1 cellular context compared by ENCODE assay signal in the genomic region with DNA sequence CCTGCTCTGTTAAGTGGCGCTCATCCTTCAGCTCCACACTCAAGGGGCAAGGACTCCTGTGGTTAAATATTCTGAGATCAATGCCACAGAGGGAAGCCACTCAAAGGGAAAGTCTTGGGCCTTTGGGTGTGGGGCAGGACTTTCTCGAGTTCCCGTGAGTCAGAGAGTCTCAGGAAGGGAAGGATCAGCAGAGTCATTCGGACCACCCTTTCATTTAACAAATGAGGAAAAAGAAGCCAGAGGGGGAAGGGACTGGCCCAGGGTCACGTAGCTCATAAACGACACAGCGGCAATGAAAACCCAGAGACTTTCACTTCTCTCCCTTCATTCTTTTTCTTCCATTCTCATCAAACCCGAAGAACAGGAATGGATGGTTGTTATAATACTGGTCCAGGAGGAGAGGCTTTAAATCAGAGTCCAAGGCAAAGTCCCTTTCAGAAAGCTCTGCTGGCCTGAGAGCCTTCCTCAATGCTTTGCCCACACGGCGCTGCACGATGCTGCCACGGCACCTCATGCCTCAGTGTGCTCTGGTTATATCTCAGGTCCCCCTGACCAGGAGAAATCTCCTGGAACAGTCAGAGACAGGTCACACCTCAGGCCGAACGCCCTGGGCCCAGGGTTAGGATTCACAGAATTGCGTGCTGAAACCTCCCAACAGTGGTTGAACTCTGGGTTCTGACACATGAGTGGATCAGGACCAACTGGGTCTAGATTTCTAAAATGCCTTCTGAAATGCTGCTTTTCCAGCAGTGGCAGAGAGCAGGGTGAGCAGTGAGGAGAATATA.
TF ChIP-seq lines count a peak whose summit lies in the region.

No MANE protein-coding gene starts in this region.

TF ChIP-seq in K562, 482 proteins besides CTCF, POLR2A, EP300 and RAD21:
- TF ChIP-seq, protein P1, sequence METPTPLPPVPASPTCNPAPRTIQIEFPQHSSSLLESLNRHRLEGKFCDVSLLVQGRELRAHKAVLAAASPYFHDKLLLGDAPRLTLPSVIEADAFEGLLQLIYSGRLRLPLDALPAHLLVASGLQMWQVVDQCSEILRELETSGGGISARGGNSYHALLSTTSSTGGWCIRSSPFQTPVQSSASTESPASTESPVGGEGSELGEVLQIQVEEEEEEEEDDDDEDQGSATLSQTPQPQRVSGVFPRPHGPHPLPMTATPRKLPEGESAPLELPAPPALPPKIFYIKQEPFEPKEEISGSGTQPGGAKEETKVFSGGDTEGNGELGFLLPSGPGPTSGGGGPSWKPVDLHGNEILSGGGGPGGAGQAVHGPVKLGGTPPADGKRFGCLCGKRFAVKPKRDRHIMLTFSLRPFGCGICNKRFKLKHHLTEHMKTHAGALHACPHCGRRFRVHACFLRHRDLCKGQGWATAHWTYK (CRISPR knock-in tag; IDR thresholded peaks at IDR 0.05) = no peak
- TF ChIP-seq, protein P2, sequence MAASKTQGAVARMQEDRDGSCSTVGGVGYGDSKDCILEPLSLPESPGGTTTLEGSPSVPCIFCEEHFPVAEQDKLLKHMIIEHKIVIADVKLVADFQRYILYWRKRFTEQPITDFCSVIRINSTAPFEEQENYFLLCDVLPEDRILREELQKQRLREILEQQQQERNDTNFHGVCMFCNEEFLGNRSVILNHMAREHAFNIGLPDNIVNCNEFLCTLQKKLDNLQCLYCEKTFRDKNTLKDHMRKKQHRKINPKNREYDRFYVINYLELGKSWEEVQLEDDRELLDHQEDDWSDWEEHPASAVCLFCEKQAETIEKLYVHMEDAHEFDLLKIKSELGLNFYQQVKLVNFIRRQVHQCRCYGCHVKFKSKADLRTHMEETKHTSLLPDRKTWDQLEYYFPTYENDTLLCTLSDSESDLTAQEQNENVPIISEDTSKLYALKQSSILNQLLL (CRISPR knock-in tag; IDR thresholded peaks at IDR 0.05; ENCODE audit: borderline replicate concordance) = no peak
- TF ChIP-seq CEBPB (tag; IDR thresholded peaks at IDR 0.05) (no peak), CEBPG (CRISPR knock-in tag; IDR thresholded peaks at IDR 0.05) (no peak), CEBPG (tag; conservative IDR thresholded peaks at IDR 0.05 in 1 of 2, IDR thresholded peaks at IDR 0.05 in 1 of 2) (no peak), ZNF217 (CRISPR knock-in tag; IDR thresholded peaks at IDR 0.05) (no peak), NCOA1 (IDR thresholded peaks at IDR 0.05; ENCODE audit: low read depth) (no peak), XRCC5 (IDR thresholded peaks at IDR 0.05; ENCODE audit: low read depth, low read length) (no peak), POLR3G (IDR thresholded peaks at IDR 0.05; ENCODE audit: extremely low read depth, insufficient read length, insufficient replicate concordance) (no peak), CBFA2T3 (IDR thresholded peaks at IDR 0.05) (no peak), STAT5A (IDR thresholded peaks at IDR 0.05; ENCODE audit: borderline replicate concordance, low read length) (no peak), EP400 (IDR thresholded peaks at IDR 0.05) (no peak), ZNF830 (CRISPR knock-in tag; IDR thresholded peaks at IDR 0.05) (no peak), DDX20 (tag; IDR thresholded peaks at IDR 0.05; ENCODE audit: low read depth) (no peak), POLR2AphosphoS2 (IDR thresholded peaks at IDR 0.05; ENCODE audit: low read length) (no peak), SP2 (IDR thresholded peaks at IDR 0.05; ENCODE audit: extremely low read depth, low read depth, low read length, poor library complexity, severe bottlenecking) (no peak), DNMT1 (IDR thresholded peaks at IDR 0.05) (no peak), ZBTB8A (IDR thresholded peaks at IDR 0.05; ENCODE audit: partially characterized antibody) (no peak)
- TF ChIP-seq, protein P3, sequence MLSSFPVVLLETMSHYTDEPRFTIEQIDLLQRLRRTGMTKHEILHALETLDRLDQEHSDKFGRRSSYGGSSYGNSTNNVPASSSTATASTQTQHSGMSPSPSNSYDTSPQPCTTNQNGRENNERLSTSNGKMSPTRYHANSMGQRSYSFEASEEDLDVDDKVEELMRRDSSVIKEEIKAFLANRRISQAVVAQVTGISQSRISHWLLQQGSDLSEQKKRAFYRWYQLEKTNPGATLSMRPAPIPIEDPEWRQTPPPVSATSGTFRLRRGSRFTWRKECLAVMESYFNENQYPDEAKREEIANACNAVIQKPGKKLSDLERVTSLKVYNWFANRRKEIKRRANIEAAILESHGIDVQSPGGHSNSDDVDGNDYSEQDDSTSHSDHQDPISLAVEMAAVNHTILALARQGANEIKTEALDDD (IDR thresholded peaks at IDR 0.05) = no peak
- TF ChIP-seq, protein P4, sequence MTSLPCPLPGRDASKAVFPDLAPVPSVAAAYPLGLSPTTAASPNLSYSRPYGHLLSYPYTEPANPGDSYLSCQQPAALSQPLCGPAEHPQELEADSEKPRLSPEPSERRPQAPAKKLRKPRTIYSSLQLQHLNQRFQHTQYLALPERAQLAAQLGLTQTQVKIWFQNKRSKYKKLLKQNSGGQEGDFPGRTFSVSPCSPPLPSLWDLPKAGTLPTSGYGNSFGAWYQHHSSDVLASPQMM (CRISPR knock-in tag; IDR thresholded peaks at IDR 0.05) = no peak
